In genomic region chrX:27186671-27187070, GRCh38 we compare ENCODE assay signal across 8 cellular contexts.
A peak's percentile ranks its signal among the peaks of the same experiment; 100 is the strongest.
DNase-seq lines count a peak whose midpoint lies in the region; ATAC-seq and TF ChIP-seq lines count a peak whose summit lies in the region.

No MANE protein-coding gene starts in this region.

- no peaks in the 10 kb centered on the region for H3K27me3 ChIP-seq in NT2/D1 (ENCODE audit: insufficient read depth, insufficient read length)
- no peaks in the 10 kb centered on the region for H3K27me3 ChIP-seq in mammary epithelial cell (ENCODE audit: insufficient read depth, low read length)

- no peaks in the 10 kb centered on the region for H3K4me1 ChIP-seq in NT2/D1 (ENCODE audit: insufficient read depth, insufficient read length)
- no peaks in the 10 kb centered on the region for H3K4me1 ChIP-seq in mammary epithelial cell (ENCODE audit: insufficient read depth, low read length)
- no peaks in the 10 kb centered on the region for H3K4me1 ChIP-seq in mucosa of descending colon (ENCODE audit: low read depth)

- dilution Hi-C loops in mammary epithelial cell (cut with HindIII; ENCODE audit: low sequenced_read_pairs), result no loop called here

- peak; percentile 69 for ATAC-seq in HG03095 (IDR thresholded peaks at IDR 0.05; ENCODE audit: unreplicated experiment)
- ATAC-seq in mucosa of descending colon, result peak; percentile 46
- ATAC-seq in GM19328 (IDR thresholded peaks at IDR 0.05; ENCODE audit: unreplicated experiment), result no peak

- H3K4me2 ChIP-seq in mammary epithelial cell (ENCODE audit: insufficient read depth, low read depth, low read length), result no peak overlapping the region

- peak; percentile 10 for DNase-seq in stimulated activated CD4-positive, alpha-beta T cell treated with anti-CD3 and anti-CD28 coated beads, Interleukin-15, amount 100 ng/mL, for 24 hours
- no peak for DNase-seq in stimulated activated CD4-positive, alpha-beta T cell treated with anti-CD3 and anti-CD28 coated beads, Interleukin-1b, Interleukin-23, amount 100 ng/mL, for 48 hours
- DNase-seq in NT2/D1 (ENCODE audit: low read depth, low spot score) (peak; percentile 15), mammary epithelial cell (peak; percentile 34), mucosa of descending colon (peak in 1 of 3 donors; percentile 1), germinal center (ENCODE audit: low spot score) (no peak)

- H3K9me3 ChIP-seq in NT2/D1 (ENCODE audit: insufficient read depth, low read length) (peaks cover 6% of the 10 kb centered on the region; the same call in 1 of the 2 replicates), mammary epithelial cell (replicated peaks; ENCODE audit: insufficient read depth, low read length) (no peaks in the 10 kb centered on the region), mucosa of descending colon (no peaks in the 10 kb centered on the region)

- H2AFZ ChIP-seq in mammary epithelial cell (ENCODE audit: low read depth, low read length), result no peak overlapping the region

- intact Hi-C loops in mammary epithelial cell (cut with micrococcal nuclease) (loop anchor here (1.0 to 5.0 kb wide), 3 partner anchors 264 to 403 kb away; no protein-coding TSS in a partner anchor), mucosa of descending colon (cut with DNase I, micrococcal nuclease) (no loop called here)

- H3K36me3 ChIP-seq in NT2/D1 (ENCODE audit: insufficient read depth, insufficient read length, low read length) (no peaks in the 10 kb centered on the region), mammary epithelial cell (ENCODE audit: insufficient read depth, low read length) (no peaks in the 10 kb centered on the region), mucosa of descending colon (ENCODE audit: low read depth) (no peaks in the 10 kb centered on the region)

- WGBS in mammary epithelial cell (ENCODE audit: low coverage, missing lambda C conversion rate), result 2% methylated on average over 5 of the region's 5 CpGs

- no TSS peak for BruUV-seq in mammary epithelial cell (replicated peaks; lab: Mats Ljungman, UMichigan)

- H3K27ac ChIP-seq in mammary epithelial cell (ENCODE audit: insufficient read depth, low read depth, low read length), result no peak overlapping the region

- TF ChIP-seq CTCF in mammary epithelial cell (conservative IDR thresholded peaks at IDR 0.05 in 1 of 2, IDR thresholded peaks at IDR 0.05 in 1 of 2; ENCODE audit: extremely low read depth in 1 of 2, insufficient read depth in 1 of 2, low read depth in 1 of 2, low read length in 2 of 2), result peak; percentile 81
- TF ChIP-seq CTCF in mucosa of descending colon (IDR thresholded peaks at IDR 0.05), result no peak

- H3K4me3 ChIP-seq in NT2/D1 (ENCODE audit: insufficient read length, low read depth) (no peak overlapping the region), mammary epithelial cell (replicated peaks in 1 of 3; ENCODE audit: insufficient read depth in 1 of 3, low read depth in 2 of 3, low read length in 3 of 3) (no peak overlapping the region), mucosa of descending colon (no peak overlapping the region)

- H3K9ac ChIP-seq in NT2/D1 (ENCODE audit: insufficient read length, low read depth), result no peak overlapping the region
- no peak overlapping the region for H3K9ac ChIP-seq in mammary epithelial cell (ENCODE audit: insufficient read depth, low read length)

- no peaks in the 10 kb centered on the region for H3K79me2 ChIP-seq in mammary epithelial cell (ENCODE audit: insufficient read depth, low read length)

- CTCF ChIA-PET in mammary epithelial cell (lab: Charles Lee; ENCODE audit: low non-redundant PET), result interaction anchor here (0.6 kb wide), 2 partner anchors 215 to 333 kb away, joined by 3 to 12 read pairs; no protein-coding TSS in a partner anchor

- H4K20me1 ChIP-seq in mammary epithelial cell (ENCODE audit: insufficient read depth, low read length), result no peaks in the 10 kb centered on the region

- in situ Hi-C loops in mammary epithelial cell (cut with MboI; ENCODE audit: low sequenced_read_pairs in 2 of 2), result loop anchor here in 1 of 2 donors (10.0 to 25.0 kb wide), 2 partner anchors 332 to 399 kb away; no protein-coding TSS in a partner anchor

Comparison
In these comparisons a context has a peak if more than half of its experiments do, and no peak if none do; other contexts are left out.
1. DNase-seq: peak in stimulated activated CD4-positive, alpha-beta T cell treated with anti-CD3 and anti-CD28 coated beads, Interleukin-15, amount 100 ng/mL, for 24 hours (single experiment), NT2/D1 (single experiment) and mammary epithelial cell (single experiment); none in stimulated activated CD4-positive, alpha-beta T cell treated with anti-CD3 and anti-CD28 coated beads, Interleukin-1b, Interleukin-23, amount 100 ng/mL, for 48 hours (single experiment) and germinal center (single experiment).